ENCODE assay signal across 26 cellular contexts in genomic region chr12:31861360-31861759, GRCh38.
"Had no signal": no experiment of that assay in that cellular context is flagged by ENCODE, and none has a peak within 500 bp of the region (broad histone marks: within the 10 kb centered on the region; RNA-seq: fewer than 3 reads in every experiment).

No MANE protein-coding gene starts in this region.

- H3K36me3 ChIP-seq: brain microvascular endothelial cell, colonic mucosa, left ventricle myocardium inferior, prostate gland, right atrium auricular region, tibial nerve, uterus had no signal

- H3K27me3 Mint-ChIP-seq: activated CD8-positive, alpha-beta memory T cell treated with anti-CD3 and anti-CD28 coated beads, Interleukin-2, amount 10 ng/mL, durations not matched to agents 7 days and 5 days; activated naive CD8-positive, alpha-beta T cell treated with anti-CD3 and anti-CD28 coated beads, Interleukin-2, amount 10 ng/mL, durations not matched to agents 7 days and 5 days; central memory CD8-positive, alpha-beta T cell had no signal

- H3K4me3 Mint-ChIP-seq: activated CD8-positive, alpha-beta memory T cell treated with anti-CD3 and anti-CD28 coated beads, Interleukin-2, amount 10 ng/mL, durations not matched to agents 7 days and 5 days; activated naive CD8-positive, alpha-beta T cell treated with anti-CD3 and anti-CD28 coated beads, Interleukin-2, amount 10 ng/mL, durations not matched to agents 7 days and 5 days; activated T-cell treated with anti-CD3 and anti-CD28 coated beads, Interleukin-2, amount 50 U/mL, for 4 hours; central memory CD8-positive, alpha-beta T cell; endodermal cell had no signal

- H3K4me1 Mint-ChIP-seq: activated CD8-positive, alpha-beta memory T cell treated with anti-CD3 and anti-CD28 coated beads, Interleukin-2, amount 10 ng/mL, durations not matched to agents 7 days and 5 days; central memory CD8-positive, alpha-beta T cell; endodermal cell had no signal

- H3K9me3 ChIP-seq: colonic mucosa, left ventricle myocardium inferior, prostate gland, right atrium auricular region, tibial nerve, uterus had no signal

- DNase-seq: activated CD4-positive, alpha-beta T cell treated with anti-CD3 and anti-CD28 coated beads, Interleukin-2, amount 50 U/mL, for 1 hour; activated CD8-positive, alpha-beta memory T cell treated with anti-CD3 and anti-CD28 coated beads, Interleukin-2, amount 10 ng/mL, durations not matched to agents 7 days and 5 days; activated gamma-delta T cell; activated naive CD8-positive, alpha-beta T cell treated with anti-CD3 and anti-CD28 coated beads, Interleukin-2, amount 10 ng/mL, durations not matched to agents 7 days and 5 days; activated T-cell treated with anti-CD3 and anti-CD28 coated beads, Interleukin-2, amount 50 U/mL, for 4 hours; anterior cingulate cortex; brain microvascular endothelial cell; colonic mucosa; endodermal cell; foreskin melanocyte; kidney; left ventricle myocardium inferior; occipital lobe; stimulated activated CD4-positive, alpha-beta T cell treated with anti-CD3 and anti-CD28 coated beads, Interleukin-4, amount 100 ng/mL, for 1 hour; stimulated activated naive CD4-positive, alpha-beta T cell; substantia nigra; T-helper 1 cell; T1000; uterus had no signal

- H3K4me3 ChIP-seq: colonic mucosa, left ventricle myocardium inferior, prostate gland, right atrium auricular region, skin epidermis, tibial nerve, uterus had no signal

- ATAC-seq: activated CD4-positive, CD25-positive, alpha-beta regulatory T cell treated with anti-CD3 and anti-CD28 coated beads, Interleukin-2, amount 50 U/mL, for 24 hours; activated CD8-positive, alpha-beta memory T cell treated with anti-CD3 and anti-CD28 coated beads, Interleukin-2, amount 10 ng/mL, durations not matched to agents 7 days and 5 days; activated T-cell treated with anti-CD3 and anti-CD28 coated beads, Interleukin-2, amount 50 U/mL, for 4 hours had no signal

- H3K27me3 ChIP-seq: brain microvascular endothelial cell, colonic mucosa, right atrium auricular region, tibial nerve, uterus had no signal

- H3K27ac Mint-ChIP-seq: activated CD8-positive, alpha-beta memory T cell treated with anti-CD3 and anti-CD28 coated beads, Interleukin-2, amount 10 ng/mL, durations not matched to agents 7 days and 5 days; activated naive CD8-positive, alpha-beta T cell treated with anti-CD3 and anti-CD28 coated beads, Interleukin-2, amount 10 ng/mL, durations not matched to agents 7 days and 5 days; endodermal cell had no signal

- H3K27ac ChIP-seq: brain microvascular endothelial cell, colonic mucosa, epithelial cell of prostate, left ventricle myocardium inferior, prostate gland, right atrium auricular region, skin epidermis, tibial nerve, uterus had no signal

- H3K4me1 ChIP-seq: colonic mucosa, left ventricle myocardium inferior, prostate gland, right atrium auricular region, tibial nerve, uterus had no signal

- H3K9me3 Mint-ChIP-seq: activated T-cell treated with anti-CD3 and anti-CD28 coated beads, Interleukin-2, amount 50 U/mL, for 4 hours; central memory CD8-positive, alpha-beta T cell had no signal
